21 cellular contexts compared by ENCODE assay signal in the genomic region with DNA sequence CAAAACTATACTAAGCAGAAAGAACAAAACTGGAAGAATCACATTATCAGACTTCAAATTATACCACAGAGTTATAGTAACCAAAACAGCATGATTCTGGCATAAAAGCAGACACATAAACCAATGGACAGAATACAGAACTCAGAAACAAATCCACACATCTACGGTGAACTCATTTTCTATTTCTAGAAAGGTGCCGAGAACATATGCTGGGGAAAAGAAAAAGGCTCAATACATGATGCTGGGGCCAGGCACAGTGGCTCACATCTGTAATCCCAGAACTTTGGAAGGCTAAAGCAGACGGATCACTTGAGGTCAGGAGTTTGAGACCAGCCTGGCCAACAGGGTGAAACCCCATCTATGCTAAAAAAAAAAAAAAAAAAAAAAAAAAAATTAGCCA.
"Had no signal": no experiment of that assay in that cellular context is flagged by ENCODE, and none has a peak within 500 bp of the region (broad histone marks: within the 10 kb centered on the region; RNA-seq: fewer than 3 reads in every experiment).

No MANE protein-coding gene starts in this region.

- DNase-seq: foreskin keratinocyte; kidney; left cardiac atrium; left ventricle myocardium inferior; mesendoderm; naive thymus-derived CD8-positive, alpha-beta T cell; nucleus accumbens; ovary; sigmoid colon; stimulated activated CD4-positive, alpha-beta T cell treated with anti-CD3 and anti-CD28 coated beads, Interleukin-2, amount 100 ng/mL, for 24 hours; stimulated activated naive CD4-positive, alpha-beta T cell treated with Interleukin-2 at 50 U/mL for 16 hours; thyroid gland; upper lobe of left lung; uterus had no signal

- H3K4me1 Mint-ChIP-seq: neural progenitor cell had no signal

- H3K4me3 Mint-ChIP-seq: dendritic cell treated with granulocyte-macrophage colony-stimulating factor and Interleukin-4, amounts not matched to agents 40 ng/mL and 50 ng/mL, for 4 days; neural progenitor cell had no signal

- ATAC-seq: foreskin keratinocyte; left cardiac atrium; naive thymus-derived CD8-positive, alpha-beta T cell had no signal

- H3K4me1 ChIP-seq: foreskin keratinocyte, neural progenitor cell, right atrium auricular region, sigmoid colon, suprapubic skin, thyroid gland, upper lobe of left lung, uterus had no signal

- H3K4me3 ChIP-seq: left ventricle myocardium inferior, lung, neural progenitor cell, ovary, right atrium auricular region, sigmoid colon, skin epidermis, suprapubic skin, thyroid gland, upper lobe of left lung, uterus had no signal

- H3K27ac ChIP-seq: foreskin keratinocyte, left ventricle myocardium inferior, neural progenitor cell, ovary, right atrium auricular region, sigmoid colon, skin epidermis, suprapubic skin, thyroid gland, upper lobe of left lung, uterus had no signal

- H3K27me3 Mint-ChIP-seq: dendritic cell treated with granulocyte-macrophage colony-stimulating factor and Interleukin-4, amounts not matched to agents 40 ng/mL and 50 ng/mL, for 4 days; naive thymus-derived CD8-positive, alpha-beta T cell had no signal

- H3K36me3 ChIP-seq: left ventricle myocardium inferior, neural progenitor cell, ovary, right atrium auricular region, sigmoid colon, suprapubic skin, thyroid gland, upper lobe of left lung, uterus had no signal

- H3K9me3 ChIP-seq: left ventricle myocardium inferior, ovary, right atrium auricular region, sigmoid colon, suprapubic skin, thyroid gland, uterus had no signal

- H3K27ac Mint-ChIP-seq: dendritic cell treated with granulocyte-macrophage colony-stimulating factor and Interleukin-4, amounts not matched to agents 40 ng/mL and 50 ng/mL, for 4 days; neural progenitor cell had no signal

- H3K27me3 ChIP-seq: foreskin keratinocyte, neural progenitor cell, ovary, right atrium auricular region, sigmoid colon, suprapubic skin, thyroid gland, upper lobe of left lung, uterus had no signal

- H3K9me3 Mint-ChIP-seq: dendritic cell treated with granulocyte-macrophage colony-stimulating factor and Interleukin-4, amounts not matched to agents 40 ng/mL and 50 ng/mL, for 4 days had no signal

- FAIRE-seq: colon, kidney had no signal
